In genomic region chr12:57752668-57753000, GRCh38 we compare ENCODE assay signal across 8 cellular contexts. TPM values are rescaled to one million over a fixed set of nuclear protein-coding genes. Genes with fewer than 3 reads are reported as not detected.
DNase-seq lines count a peak whose midpoint lies in the region; ATAC-seq and TF ChIP-seq lines count a peak whose summit lies in the region.

No MANE protein-coding gene starts in this region.

- CTCF ChIA-PET in BJ (lab: Yijun Ruan, JAX): interaction anchor here (0.9 to 1.1 kb wide), 3 partner anchors 16 to 27 kb away, joined by 3 to 4 read pairs (median 3); no protein-coding TSS in a partner anchor

- peak overlapping the region; percentile 3 for H3K4me3 ChIP-seq in BJ (ENCODE audit: low read depth, low read length)
- peak overlapping the region; percentile 48 for H3K4me3 ChIP-seq in NB4 (ENCODE audit: low read depth, low read length)
- peak overlapping the region; percentile 88 to 96 for H3K4me3 ChIP-seq in duodenal mucosa (ENCODE audit: low read depth in 1 of 2, low read length in 2 of 2)
- H3K4me3 ChIP-seq in neural cell (ENCODE audit: low read length): peak overlapping the region; percentile 85

- TF ChIP-seq CTCF in BJ (IDR thresholded peaks at IDR 0.05; ENCODE audit: insufficient read depth, low read depth, low read length) (no peak), NB4 (IDR thresholded peaks at IDR 0.05; ENCODE audit: low read depth, low read length) (no peak), neural cell (IDR thresholded peaks at IDR 0.05; ENCODE audit: poor library complexity, severe bottlenecking) (no peak)

- H2AFZ ChIP-seq in neural cell (ENCODE audit: low read depth, low read length): peak overlapping the region; percentile 29

- TF ChIP-seq EP300 in neural cell (conservative IDR thresholded peaks at IDR 0.05; ENCODE audit: poor library complexity, severe bottlenecking): no peak

- no peak for TF ChIP-seq POLR2A in NB4 (IDR thresholded peaks at IDR 0.05; ENCODE audit: extremely low read depth, insufficient read length)

- H3K9ac ChIP-seq in duodenal mucosa (ENCODE audit: low read depth in 1 of 2, low read length in 2 of 2) (peak overlapping the region; percentile 5 to 8), neural cell (ENCODE audit: low read length) (peak overlapping the region; percentile 59)

- no peak for ATAC-seq in GM18873 (IDR thresholded peaks at IDR 0.05; ENCODE audit: low FRiP score, unreplicated experiment)
- ATAC-seq in HG03039 (IDR thresholded peaks at IDR 0.05; ENCODE audit: unreplicated experiment): no peak

- peaks cover 6% of the 10 kb centered on the region for H3K27me3 ChIP-seq in BJ (ENCODE audit: control insufficient read depth, insufficient read depth, low read length)
- H3K27me3 ChIP-seq in duodenal mucosa (ENCODE audit: control insufficient read depth in 1 of 2, insufficient read depth in 2 of 2, low read length in 2 of 2): no peaks in the 10 kb centered on the region
- no peaks in the 10 kb centered on the region for H3K27me3 ChIP-seq in neural cell (ENCODE audit: insufficient read depth, low read depth, low read length)

- H3K36me3 ChIP-seq in BJ (ENCODE audit: control insufficient read depth, insufficient read depth, low read length) (peaks cover 7% of the 10 kb centered on the region), duodenal mucosa (ENCODE audit: control insufficient read depth in 1 of 2, insufficient read depth in 2 of 2, low read length in 2 of 2) (peaks cover 0 to 25% of the 10 kb centered on the region in 2 donors), neural cell (ENCODE audit: insufficient read depth, low read length) (no peaks in the 10 kb centered on the region)

- H3K4me1 ChIP-seq in duodenal mucosa (ENCODE audit: control insufficient read depth in 1 of 2, insufficient read depth in 2 of 2, low read length in 2 of 2): peaks cover 41 to 46% of the 10 kb centered on the region in 2 donors

- H3F3A ChIP-seq in neural cell (ENCODE audit: insufficient read depth, low read length, poor library complexity, severe bottlenecking): no peaks in the 10 kb centered on the region

- no peaks in the 10 kb centered on the region for H3K9me2 ChIP-seq in neural cell (ENCODE audit: insufficient read depth, low read length)

- H3K9me3 ChIP-seq in duodenal mucosa (ENCODE audit: control insufficient read depth in 1 of 2, low read length in 2 of 2) (no peaks in the 10 kb centered on the region), neural cell (ENCODE audit: low read length) (no peaks in the 10 kb centered on the region)

- DNase-seq in BJ (ENCODE audit: low read depth) (no peak), NB4 (ENCODE audit: low read depth) (no peak), HUDEP-2 (lab: John Stamatoyannopoulos, UW; ENCODE audit: unreplicated experiment in 76 of 76) (no peak), HK-2 (ENCODE audit: unreplicated experiment) (no peak)

- H3K4me2 ChIP-seq in neural cell (ENCODE audit: low read length): peak overlapping the region; percentile 76

- no peak for TF ChIP-seq RAD21 in neural cell (conservative IDR thresholded peaks at IDR 0.05)

- H3K27ac ChIP-seq in duodenal mucosa (ENCODE audit: low read depth, low read length) (peak overlapping the region; percentile 17), neural cell (ENCODE audit: low read length) (peak overlapping the region; percentile 78)

- POLR2A ChIA-PET in BJ (lab: Charles Lee): interaction anchor here (1.1 kb wide), 1 partner anchor 19 kb away, joined by 3 read pairs; the partner anchor contains the start of genes EEF1AKMT3 and METTL1

- H3K79me2 ChIP-seq in neural cell (replicated peaks; ENCODE audit: insufficient read depth, low read length): peaks cover 27% of the 10 kb centered on the region

- H4K20me1 ChIP-seq in neural cell (ENCODE audit: insufficient read depth): no peaks in the 10 kb centered on the region

TF ChIP-seq in neural cell, 6 proteins besides CTCF, POLR2A, EP300 and RAD21:
- TF ChIP-seq SMC3 (conservative IDR thresholded peaks at IDR 0.05; ENCODE audit: poor library complexity): no peak
- TF ChIP-seq EZH2 (IDR thresholded peaks at IDR 0.05; ENCODE audit: borderline replicate concordance, insufficient read depth, low read length, poor library complexity, severe bottlenecking): no peak
- TF ChIP-seq POLR2AphosphoS5 (IDR thresholded peaks at IDR 0.05): peak; percentile 32
- peak; percentile 17 for TF ChIP-seq REST (IDR thresholded peaks at IDR 0.05; ENCODE audit: borderline replicate concordance)
- no peak for TF ChIP-seq TAF1 (IDR thresholded peaks at IDR 0.05; ENCODE audit: low read depth)
- TF ChIP-seq MXI1 (conservative IDR thresholded peaks at IDR 0.05; ENCODE audit: poor library complexity, severe bottlenecking): no peak

RNA-seq across cellular contexts. Expression of gene CDK4, which starts 0.5 kb away (rescaled TPM):
- 208 and 293 TPM in 2 replicates for polyA plus RNA-seq in BJ (2011; rRNA removed)
- polyA minus RNA-seq in BJ (2011; rRNA and poly(A)+ RNA removed): 69.7 and 116 TPM in 2 replicates
- polyA plus RNA-seq in neural cell: 81.3 and 104 TPM in 2 replicates
- 53.9 and 59.4 TPM in 2 replicates for polyA minus RNA-seq in neural cell

RNA-seq across cellular contexts. Expression of gene MARCHF9, which starts 2.3 kb away (rescaled TPM):
- polyA plus RNA-seq in BJ (2011; rRNA removed) (3.1 and 6.2 TPM in 2 replicates), neural cell (34.5 and 47.8 TPM in 2 replicates)
- polyA minus RNA-seq in BJ (2011; rRNA and poly(A)+ RNA removed): 3.0 and 5.1 TPM in 2 replicates
- 23.6 and 29.9 TPM in 2 replicates for polyA minus RNA-seq in neural cell

RNA-seq across cellular contexts. Expression of gene TSPAN31, which starts 7.8 kb away (rescaled TPM):
- 25.7 and 40.4 TPM in 2 replicates for polyA plus RNA-seq in BJ (2011; rRNA removed)
- polyA minus RNA-seq in BJ (2011; rRNA and poly(A)+ RNA removed): 22.7 and 28.2 TPM in 2 replicates
- 78.1 and 85.3 TPM in 2 replicates for polyA plus RNA-seq in neural cell
- 37.5 and 39.0 TPM in 2 replicates for polyA minus RNA-seq in neural cell

RNA-seq across cellular contexts. Expression of gene AGAP2, which starts 14.1 kb away (rescaled TPM):
- polyA plus RNA-seq in BJ (2011; rRNA removed) (0.04 and 0.05 TPM in 2 replicates), neural cell (19.3 and 24.9 TPM in 2 replicates)
- polyA minus RNA-seq in BJ (2011; rRNA and poly(A)+ RNA removed): 0.26 and 0.47 TPM in 2 replicates
- polyA minus RNA-seq in neural cell: 33.6 and 34.3 TPM in 2 replicates

RNA-seq across cellular contexts. Expression of gene CYP27B1, which starts 14.2 kb away (rescaled TPM):
- polyA plus RNA-seq in BJ (2011; rRNA removed) (0.76 and 0.91 TPM in 2 replicates), neural cell (0.86 and 1.4 TPM in 2 replicates)
- polyA minus RNA-seq in BJ (2011; rRNA and poly(A)+ RNA removed): 0.43 and 1.1 TPM in 2 replicates
- not detected in 2 replicates for polyA minus RNA-seq in neural cell

Comparison
In these comparisons a context has a peak if more than half of its experiments do, and no peak if none do; other contexts are left out.
1. H3K4me3 ChIP-seq: peak in every context shown above with its lines; median percentile 92 in duodenal mucosa; 85 in neural cell; 48 in NB4; 3 in BJ.